11 cellular contexts compared by ENCODE assay signal in the genomic region with DNA sequence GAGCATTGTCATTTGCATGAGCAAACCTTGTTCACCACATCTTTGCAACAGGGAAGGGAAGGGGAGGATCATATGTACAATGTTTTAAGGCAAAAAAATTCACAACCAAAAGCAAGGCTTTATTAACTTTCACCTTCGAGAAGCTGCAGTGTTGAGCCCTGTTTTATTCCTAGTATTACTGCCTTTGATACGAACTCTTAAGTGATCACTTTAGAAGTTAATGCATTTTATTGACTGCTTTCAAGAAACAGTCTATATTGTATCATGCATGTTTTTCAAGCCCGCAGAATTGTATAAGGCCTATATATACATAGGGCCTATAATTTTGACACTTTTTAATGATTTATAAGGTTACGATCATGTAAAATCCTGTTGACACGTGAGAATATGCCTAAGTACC.
"Had no signal": no experiment of that assay in that cellular context is flagged by ENCODE, and none has a peak within 500 bp of the region (broad histone marks: within the 10 kb centered on the region; RNA-seq: fewer than 3 reads in every experiment).

No MANE protein-coding gene starts in this region.

- H3K4me1 ChIP-seq: HAP-1 had no signal

- H3K4me3 ChIP-seq: GM23248, GM23338, HAP-1 had no signal

- H3K9me3 Mint-ChIP-seq: GM23338, HFFc6 had no signal

- DNase-seq: GM23248, GOT3, H7, H9, HCEC 1CT, HFFc6 had no signal

- H2AFZ ChIP-seq: GM23248, GM23338 had no signal

- H3K36me3 ChIP-seq: HAP-1 had no signal

- FAIRE-seq: H1, H54 had no signal

- ATAC-seq: GM23338, HCT116 had no signal

- H3K27ac ChIP-seq: GM23248 had no signal

- H3K4me2 ChIP-seq: GM23338 had no signal

- H3K9me3 ChIP-seq: HAP-1 had no signal

- H3K4me3 Mint-ChIP-seq: GM23338, H9, HFFc6 had no signal

- H3K27ac Mint-ChIP-seq: GM23338, H9, HFFc6 had no signal

- H3K9ac ChIP-seq: GM23248 had no signal
